Comparison of ENCODE assay signal across 29 cellular contexts in the genomic region with DNA sequence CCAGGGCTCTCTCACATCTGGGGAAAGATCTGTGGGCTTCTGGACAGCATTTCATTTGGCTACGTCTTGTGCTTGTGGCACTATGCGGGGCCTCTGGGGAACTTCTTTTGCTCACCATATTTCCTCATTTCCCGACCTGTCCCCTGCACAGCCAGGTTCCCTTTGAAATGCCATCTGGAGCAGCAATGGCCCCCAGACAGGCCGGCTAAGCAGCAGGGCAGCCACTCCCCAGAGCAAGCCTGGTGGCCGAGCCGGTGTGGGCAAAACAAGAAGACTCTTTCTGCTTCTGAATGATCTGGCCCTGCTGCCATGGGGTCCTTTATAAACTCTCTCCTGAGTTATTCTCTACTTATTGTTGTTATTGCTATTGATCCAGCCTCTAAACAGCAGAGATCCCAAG.
"Had no signal": no experiment of that assay in that cellular context is flagged by ENCODE, and none has a peak within 500 bp of the region (broad histone marks: within the 10 kb centered on the region; RNA-seq: fewer than 3 reads in every experiment).

No MANE protein-coding gene starts in this region.

- ATAC-seq: activated T-cell treated with anti-CD3 and anti-CD28 coated beads, Interleukin-2, amount 50 U/mL, for 4 hours; Panc1; Right ventricle myocardium inferior; T-cell had no signal

- DNase-seq: activated CD4-positive, alpha-beta memory T cell treated with anti-CD3 and anti-CD28 coated beads for 36 hours; activated CD4-positive, alpha-beta T cell treated with anti-CD3 and anti-CD28 coated beads, Interleukin-2, amount 10 ng/mL, durations not matched to agents 7 days and 5 days; activated CD4-positive, CD25-positive, alpha-beta regulatory T cell; activated CD8-positive, alpha-beta memory T cell treated with anti-CD3 and anti-CD28 coated beads for 24 hours; activated effector memory CD4-positive, alpha-beta T cell treated with anti-CD3 and anti-CD28 coated beads, Interleukin-2, amount 50 U/mL, for 16 hours; activated naive CD4-positive, alpha-beta T cell treated with anti-CD3 and anti-CD28 coated beads for 36 hours; activated T-cell treated with anti-CD3 and anti-CD28 coated beads, Interleukin-2, amount 50 U/mL, for 4 hours; NCI-H1092 treated with DMSO at 0.1 percent for 48 hours; NCI-H1417 treated with DMSO at 0.1 percent for 48 hours; NCI-H1694; NCI-H2029; NCI-H2107; NCI-H2171 treated with DMSO at 0.1 percent for 48 hours; NCI-H226; NCI-H510A; NCI-H748 treated with DMSO at 0.1 percent for 48 hours; OCI-M1; RPMI8226; T-cell; T-helper 2 cell; T1000 had no signal

- H3K4me3 ChIP-seq: SK-N-MC had no signal

- H3K4me3 Mint-ChIP-seq: activated CD4-positive, alpha-beta memory T cell treated with anti-CD3 and anti-CD28 coated beads for 36 hours; activated CD4-positive, alpha-beta T cell treated with anti-CD3 and anti-CD28 coated beads, Interleukin-2, amount 10 ng/mL, durations not matched to agents 7 days and 5 days; activated naive CD4-positive, alpha-beta T cell treated with anti-CD3 and anti-CD28 coated beads for 36 hours; activated naive CD8-positive, alpha-beta T cell; activated T-cell treated with anti-CD3 and anti-CD28 coated beads, Interleukin-2, amount 50 U/mL, for 4 hours; brain; central memory CD8-positive, alpha-beta T cell; T-cell had no signal

- H3K9me3 Mint-ChIP-seq: activated CD4-positive, alpha-beta T cell treated with anti-CD3 and anti-CD28 coated beads, Interleukin-2, amount 10 ng/mL, durations not matched to agents 7 days and 5 days; activated T-cell treated with anti-CD3 and anti-CD28 coated beads, Interleukin-2, amount 50 U/mL, for 4 hours; central memory CD8-positive, alpha-beta T cell had no signal

- H3K36me3 Mint-ChIP-seq: activated CD4-positive, alpha-beta memory T cell treated with anti-CD3 and anti-CD28 coated beads for 36 hours; activated naive CD8-positive, alpha-beta T cell; brain; T-cell had no signal

- H3K4me1 Mint-ChIP-seq: activated CD4-positive, alpha-beta T cell treated with anti-CD3 and anti-CD28 coated beads, Interleukin-2, amount 10 ng/mL, durations not matched to agents 7 days and 5 days; central memory CD8-positive, alpha-beta T cell; T-cell had no signal

- H3K27ac ChIP-seq: KMS-11, SK-N-MC, VCaP had no signal

- H3K27ac Mint-ChIP-seq: activated CD4-positive, alpha-beta memory T cell treated with anti-CD3 and anti-CD28 coated beads for 36 hours; activated CD4-positive, alpha-beta T cell treated with anti-CD3 and anti-CD28 coated beads, Interleukin-2, amount 10 ng/mL, durations not matched to agents 7 days and 5 days; activated naive CD4-positive, alpha-beta T cell treated with anti-CD3 and anti-CD28 coated beads for 36 hours; activated naive CD8-positive, alpha-beta T cell; brain; T-cell had no signal
